In the genomic region with DNA sequence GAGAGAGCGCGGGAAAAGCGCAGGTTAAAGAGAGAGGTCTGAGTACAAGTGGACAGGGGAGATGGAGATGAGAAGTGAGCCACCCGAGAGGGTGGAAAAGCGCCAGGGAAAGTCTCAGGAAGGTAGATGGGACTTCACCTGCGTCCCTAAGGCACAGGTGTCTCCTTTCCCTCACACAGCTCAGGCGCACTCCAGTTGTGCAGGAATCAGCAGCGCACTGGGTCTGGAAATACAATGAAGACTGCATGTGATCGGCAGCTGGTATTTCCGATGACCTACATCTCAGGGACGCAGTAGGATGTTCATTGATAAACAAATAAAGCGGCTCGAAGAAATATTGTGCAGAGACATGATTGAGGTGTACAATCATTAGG, we compare ENCODE assay signal across 8 cellular contexts. TPM values are rescaled to one million over a fixed set of nuclear protein-coding genes. Genes with fewer than 3 reads are reported as not detected.
DNase-seq lines count a peak whose midpoint lies in the region; ATAC-seq, FAIRE-seq and TF ChIP-seq lines count a peak whose summit lies in the region.

No MANE protein-coding gene starts in this region.

- TF ChIP-seq CTCF in right lobe of liver (IDR thresholded peaks at IDR 0.05) (no peak), vagina (IDR thresholded peaks at IDR 0.05) (no peak), D721Med (IDR thresholded peaks at IDR 0.05; ENCODE audit: insufficient read depth, missing control alignments) (no peak)

- WGBS in right cardiac atrium, result 3% methylated on average over 13 of the region's 13 CpGs
- 1% methylated on average over 13 of the region's 13 CpGs for WGBS in right lobe of liver (ENCODE audit: insufficient coverage, low coverage, low lambda C conversion rate, missing lambda C conversion rate)

- no peaks in the 10 kb centered on the region for H3K4me1 Mint-ChIP-seq in CD8-positive, alpha-beta memory T cell

- no peak for FAIRE-seq in D721Med (lab: Jason Lieb, UNC)

- ATAC-seq in right cardiac atrium, result no peak
- no peak for ATAC-seq in left cardiac atrium
- ATAC-seq in right lobe of liver, result peak in 1 of 4 donors; percentile 20

- H3K27me3 Mint-ChIP-seq in CD8-positive, alpha-beta memory T cell, result peaks cover 0 to 3% of the 10 kb centered on the region in 2 donors

- H3K27ac Mint-ChIP-seq in CD8-positive, alpha-beta memory T cell, result no peak overlapping the region

- H3K27me3 ChIP-seq in right cardiac atrium (ENCODE audit: control insufficient read depth, insufficient read depth), result no peaks in the 10 kb centered on the region
- H3K27me3 ChIP-seq in right lobe of liver, result no peaks in the 10 kb centered on the region
- H3K27me3 ChIP-seq in vagina, result no peaks in the 10 kb centered on the region
- no peaks in the 10 kb centered on the region for H3K27me3 ChIP-seq in CD8-positive, alpha-beta memory T cell (ENCODE audit: insufficient read depth, low read length, poor library complexity, severe bottlenecking)

- intact Hi-C loops in right cardiac atrium (cut with DNase I), result no loop called here
- intact Hi-C loops in left cardiac atrium (cut with DNase I), result no loop called here
- intact Hi-C loops in right lobe of liver (cut with DNase I), result no loop called here
- intact Hi-C loops in vagina (cut with DNase I), result no loop called here

- CTCF ChIA-PET in CD8-positive, alpha-beta memory T cell (lab: Charles Lee), result no interaction called here

- H3K27ac ChIP-seq in right cardiac atrium (ENCODE audit: low read length) (no peak overlapping the region), right lobe of liver (no peak overlapping the region), vagina (no peak overlapping the region)
- H3K27ac ChIP-seq in CD8-positive, alpha-beta memory T cell (ENCODE audit: low read depth, low read length), result no peak overlapping the region

- H3K9me3 ChIP-seq in right cardiac atrium (ENCODE audit: control insufficient read depth, low read length) (no peaks in the 10 kb centered on the region), right lobe of liver (no peaks in the 10 kb centered on the region), vagina (no peaks in the 10 kb centered on the region)
- no peaks in the 10 kb centered on the region for H3K9me3 ChIP-seq in CD8-positive, alpha-beta memory T cell (ENCODE audit: low read length)

- H3K4me3 ChIP-seq in right cardiac atrium (ENCODE audit: low read length), result peak overlapping the region; percentile 4
- H3K4me3 ChIP-seq in right lobe of liver, result peak overlapping the region in 2 of 3 donors; percentile 21 to 38
- peak overlapping the region; percentile 18 to 24 for H3K4me3 ChIP-seq in vagina
- no peak overlapping the region for H3K4me3 ChIP-seq in CD8-positive, alpha-beta memory T cell (ENCODE audit: low read length)

- TF ChIP-seq POLR2A in right lobe of liver (IDR thresholded peaks at IDR 0.05), result no peak
- no peak for TF ChIP-seq POLR2A in vagina (IDR thresholded peaks at IDR 0.05)

- POLR2A ChIA-PET in CD8-positive, alpha-beta memory T cell (lab: Charles Lee), result no interaction called here

- no peak overlapping the region for H3K4me3 Mint-ChIP-seq in CD8-positive, alpha-beta memory T cell

- no peaks in the 10 kb centered on the region for H3K36me3 Mint-ChIP-seq in CD8-positive, alpha-beta memory T cell

- DNase-seq in right cardiac atrium, result no peak
- DNase-seq in left cardiac atrium, result no peak
- DNase-seq in NCI-H510A treated with DMSO at 0.1 percent for 48 hours (lab: John Stamatoyannopoulos, UW), result peak; percentile 44
- DNase-seq in right lobe of liver, result no peak
- DNase-seq in vagina (ENCODE audit: extremely low spot score in 2 of 2), result no peak
- no peak for DNase-seq in HPDE6-E6E7 (ENCODE audit: extremely low spot score)
- DNase-seq in CD8-positive, alpha-beta memory T cell, result no peak
- DNase-seq in D721Med (ENCODE audit: insufficient read length, low spot score), result no peak

- H3K36me3 ChIP-seq in right lobe of liver (no peaks in the 10 kb centered on the region), vagina (no peaks in the 10 kb centered on the region)
- H3K36me3 ChIP-seq in CD8-positive, alpha-beta memory T cell (ENCODE audit: insufficient read depth, low read length), result no peaks in the 10 kb centered on the region

- H3K4me1 ChIP-seq in right cardiac atrium (ENCODE audit: control insufficient read depth, insufficient read depth, low read length) (no peaks in the 10 kb centered on the region), right lobe of liver (no peaks in the 10 kb centered on the region), vagina (no peaks in the 10 kb centered on the region)
- no peaks in the 10 kb centered on the region for H3K4me1 ChIP-seq in CD8-positive, alpha-beta memory T cell (ENCODE audit: insufficient read depth, low read length)

- H3K9me3 Mint-ChIP-seq in CD8-positive, alpha-beta memory T cell, result peaks cover 2 to 17% (median 5%) of the 10 kb centered on the region in 5 donors

RNA-seq across cellular contexts. Expression of a gene that starts 0.4 kb away (rescaled TPM):
- total RNA-seq in right cardiac atrium (under 1 TPM in 3 of 4 donors, not detected in 1; 0.09 to 0.14 (median 0.12) TPM), left cardiac atrium (under 1 TPM in 1 of 2 donors, not detected in 1; 0.12 TPM), right lobe of liver (under 1 TPM in 1 of 6 experiments, not detected in 5; 0.43 TPM), vagina (1.7 TPM)
- polyA plus RNA-seq in right cardiac atrium, result not detected
- total RNA-seq in CD8-positive, alpha-beta memory T cell, result not detected
- polyA plus RNA-seq in CD8-positive, alpha-beta memory T cell, result not detected
